In the genomic region with DNA sequence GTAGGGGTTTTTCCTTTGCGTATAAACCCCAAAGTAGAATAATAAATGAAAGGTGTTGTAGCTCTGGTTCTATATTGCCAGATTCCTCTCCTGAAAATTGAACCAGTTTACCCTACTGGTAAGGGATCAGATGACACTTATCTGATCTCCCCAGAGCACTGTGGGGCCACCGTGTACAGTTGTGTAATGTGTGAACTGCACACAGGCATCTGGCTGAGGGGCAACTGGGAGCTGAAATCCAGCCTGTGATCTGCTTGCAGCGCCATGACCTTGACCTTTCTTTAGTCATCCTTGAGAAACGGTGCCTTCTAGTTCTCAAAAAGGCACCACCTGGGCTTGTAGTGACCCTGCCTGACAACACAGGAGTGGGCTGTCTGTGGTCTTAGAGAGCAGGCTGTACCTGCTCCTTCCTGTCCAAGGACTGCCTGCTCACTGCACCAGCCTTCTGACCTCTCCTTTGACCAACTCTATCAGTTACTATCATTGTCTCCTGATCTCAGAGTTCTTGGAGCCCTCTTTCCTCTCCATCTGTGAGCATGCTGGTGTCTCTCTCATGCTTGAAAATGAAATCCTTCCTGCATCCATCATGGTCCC, we compare ENCODE assay signal across 30 cellular contexts. TPM values are rescaled to one million over a fixed set of nuclear protein-coding genes. Genes with fewer than 3 reads are reported as not detected.
DNase-seq lines count a peak whose midpoint lies in the region; ATAC-seq, FAIRE-seq and TF ChIP-seq lines count a peak whose summit lies in the region.
"Had no signal": no experiment of that assay in that cellular context is flagged by ENCODE, and none has a peak within 500 bp of the region (broad histone marks: within the 10 kb centered on the region; RNA-seq: fewer than 3 reads in every experiment).

No MANE protein-coding gene starts in this region.

- TF ChIP-seq EP300 in GM12878 (IDR thresholded peaks at IDR 0.05; ENCODE audit: borderline replicate concordance in 1 of 2, control insufficient read depth in 1 of 2, low read depth in 2 of 2, low read length in 2 of 2), result no peak

- ATAC-seq in GM12878, result 0 out of 3 replicates have a peak, but pooled peaks have one; percentile 36
- ATAC-seq: naive thymus-derived CD4-positive, alpha-beta T cell; pancreas; Right ventricle myocardium inferior had no signal

- TF ChIP-seq RAD21 in GM12878 (IDR thresholded peaks at IDR 0.05; ENCODE audit: insufficient read depth, low read depth, low read length), result no peak

- no peaks in the 10 kb centered on the region for H3K4me1 ChIP-seq in GM12878 (ENCODE audit: control insufficient read depth, insufficient read depth, low read length)
- peaks cover 19% of the 10 kb centered on the region for H3K4me1 ChIP-seq in parathyroid adenoma
- H3K4me1 ChIP-seq in colonic mucosa, result no peaks in the 10 kb centered on the region
- H3K4me1 ChIP-seq: pancreas, upper lobe of left lung had no signal

- SMC1A ChIA-PET in GM12878 (lab: Charles Lee; ENCODE audit: uncharacterized antibody, unreplicated experiment), result interaction anchor here (0.7 kb wide), 1 partner anchor 59 kb away, joined by 3 read pairs; no protein-coding TSS in a partner anchor

- DNase-seq in NCI-H2171 treated with DMSO at 0.1 percent for 48 hours (lab: John Stamatoyannopoulos, UW) (peak; percentile 11), NCI-H2171 (lab: John Stamatoyannopoulos, UW) (no peak), HL-60 (ENCODE audit: low read depth in 1 of 2, low spot score in 1 of 2) (peak in 1 of 2 experiments; percentile 15), GM12878 (ENCODE audit: low read depth, low spot score) (no peak), urothelium cell line (ENCODE audit: low spot score) (no peak), kidney tubule cell (ENCODE audit: low spot score) (no peak), colonic mucosa (no peak)
- DNase-seq: activated CD4-positive, alpha-beta memory T cell treated with anti-CD3 and anti-CD28 coated beads, Interleukin-2, amount 10 ng/mL, durations not matched to agents 7 days and 5 days; activated naive CD4-positive, alpha-beta T cell treated with Interleukin-2 at 50 U/mL for 16 hours; activated T-cell treated with anti-CD3 and anti-CD28 coated beads, Interleukin-2, amount 50 U/mL, for 1 hour; aorta; effector CD4-positive, alpha-beta T cell; GDM1; naive thymus-derived CD4-positive, alpha-beta T cell; NCI-H1105; NCI-H2107; NCI-H526 treated with DMSO at 0.1 percent for 48 hours; pancreas; stimulated activated CD4-positive, alpha-beta T cell treated with anti-CD3 and anti-CD28 coated beads, Interleukin-2, amount 100 ng/mL, for 48 hours; upper lobe of left lung had no signal

- H3K9ac ChIP-seq in GM12878 (ENCODE audit: control insufficient read depth, insufficient read depth, low read length), result no peak overlapping the region
- no peak overlapping the region for H3K9ac ChIP-seq in parathyroid adenoma
- no peak overlapping the region for H3K9ac ChIP-seq in colonic mucosa (ENCODE audit: low read depth in 2 of 2, low read length in 2 of 2)
- H3K9ac ChIP-seq: KMS-11 had no signal

- WGBS in GM12878 (ENCODE audit: insufficient coverage, insufficient replicate concordance, low lambda C conversion rate, missing lambda C conversion rate), result 30% methylated on average over 4 of the region's 4 CpGs

- H4K20me1 ChIP-seq in GM12878 (ENCODE audit: control insufficient read depth, insufficient read depth), result no peaks in the 10 kb centered on the region

- H3K4me2 ChIP-seq in GM12878 (ENCODE audit: control insufficient read depth, insufficient read depth) (no peak overlapping the region), parathyroid adenoma (ENCODE audit: low read length) (peak overlapping the region; percentile 55)
- H3K4me2 ChIP-seq: KMS-11 had no signal

- CTCF ChIA-PET in GM12878 (lab: Yijun Ruan, JAX), result no interaction called here

- H3K36me3 ChIP-seq in GM12878 (ENCODE audit: control insufficient read depth in 2 of 2, insufficient read depth in 2 of 2, low read length in 1 of 2), result no peaks in the 10 kb centered on the region
- H3K36me3 ChIP-seq in parathyroid adenoma (ENCODE audit: control insufficient read depth, insufficient read depth, low read length), result no peaks in the 10 kb centered on the region
- no peaks in the 10 kb centered on the region for H3K36me3 ChIP-seq in colonic mucosa
- H3K36me3 ChIP-seq: pancreas, upper lobe of left lung had no signal

- TF ChIP-seq POLR2A in GM12878 (IDR thresholded peaks at IDR 0.05; ENCODE audit: low read depth, low read length), result no peak

- no peak overlapping the region for H2AFZ ChIP-seq in GM12878 (ENCODE audit: control insufficient read depth, low read depth, low read length)
- H2AFZ ChIP-seq in parathyroid adenoma, result peak overlapping the region; percentile 68

- TF ChIP-seq CTCF in HL-60 (IDR thresholded peaks at IDR 0.05; ENCODE audit: insufficient read depth, low read length), result no peak
- no peak for TF ChIP-seq CTCF in GM12878 (IDR thresholded peaks at IDR 0.05 in 2 of 3, conservative IDR thresholded peaks at IDR 0.05 in 1 of 3; ENCODE audit: control insufficient read depth in 2 of 3, extremely low read depth in 1 of 3, insufficient read depth in 1 of 3, low read depth in 3 of 3, low read length in 3 of 3)
- no peak for TF ChIP-seq CTCF in parathyroid adenoma (IDR thresholded peaks at IDR 0.05)
- no peak for TF ChIP-seq CTCF in colonic mucosa (IDR thresholded peaks at IDR 0.05)

- RAD21 ChIA-PET in GM12878 (lab: Charles Lee; ENCODE audit: unreplicated experiment), result interaction anchor here (0.9 kb wide), 1 partner anchor 19 kb away, joined by 3 read pairs; no protein-coding TSS in a partner anchor

- POLR2A ChIA-PET in GM12878 (lab: Charles Lee), result no interaction called here

- H3K4me3 ChIP-seq in HL-60 (replicated peaks; ENCODE audit: insufficient read depth, low read length) (no peak overlapping the region), GM12878 (no peak overlapping the region), parathyroid adenoma (ENCODE audit: low read depth, low read length) (no peak overlapping the region), colonic mucosa (no peak overlapping the region)
- H3K4me3 ChIP-seq: pancreas, upper lobe of left lung had no signal

- H3K79me2 ChIP-seq in GM12878 (ENCODE audit: control insufficient read depth, insufficient read depth, low read length) (no peaks in the 10 kb centered on the region), parathyroid adenoma (no peaks in the 10 kb centered on the region)

- no peak for FAIRE-seq in GM12878 (lab: Jason Lieb, UNC)
- FAIRE-seq in urothelium cell line (lab: Jason Lieb, UNC), result no peak
- FAIRE-seq: A204.1, GM12891, islet of Langerhans, pancreas had no signal

- in situ Hi-C loops in GM12878 (cut with MboI), result no loop called here

- H3K27me3 ChIP-seq in HL-60 (ENCODE audit: insufficient read depth, poor library complexity, severe bottlenecking), result no peaks in the 10 kb centered on the region
- H3K27me3 ChIP-seq in GM12878 (replicated peaks in 1 of 2; ENCODE audit: control insufficient read depth in 2 of 2, insufficient read depth in 2 of 2, low read length in 1 of 2), result peaks cover 0 to 3% of the 10 kb centered on the region in 2 experiments; a peak in 1 of 4 replicates
- H3K27me3 ChIP-seq in parathyroid adenoma (ENCODE audit: control insufficient read depth, insufficient read depth, low read length), result no peaks in the 10 kb centered on the region
- H3K27me3 ChIP-seq in colonic mucosa, result no peaks in the 10 kb centered on the region
- H3K27me3 ChIP-seq: pancreas, upper lobe of left lung had no signal

- intact Hi-C loops in GM12878 (cut with micrococcal nuclease; ENCODE audit: unreplicated experiment) (no loop called here), colonic mucosa (cut with DNase I) (no loop called here)

- no TSS peak for BruUV-seq in GM12878 (replicated peaks; lab: Mats Ljungman, UMichigan)

- H3K27ac ChIP-seq in HL-60 (replicated peaks), result peak overlapping the region; percentile 9; the same call in 1 of the 2 replicates
- no peak overlapping the region for H3K27ac ChIP-seq in GM12878 (ENCODE audit: control insufficient read depth, insufficient read depth)
- peak overlapping the region; percentile 88 for H3K27ac ChIP-seq in parathyroid adenoma
- no peak overlapping the region for H3K27ac ChIP-seq in colonic mucosa
- H3K27ac ChIP-seq: C4-2B, KMS-11, pancreas, upper lobe of left lung, VCaP had no signal

- H3K9me3 ChIP-seq in GM12878 (replicated peaks; ENCODE audit: control insufficient read depth, insufficient read depth, low read length) (no peaks in the 10 kb centered on the region), parathyroid adenoma (ENCODE audit: control insufficient read depth, low read length) (no peaks in the 10 kb centered on the region), colonic mucosa (no peaks in the 10 kb centered on the region)
- H3K9me3 ChIP-seq: pancreas, upper lobe of left lung had no signal

RNA-seq across cellular contexts. Expression of a gene that starts 40.2 kb away (rescaled TPM):
- total RNA-seq in GM12878 (2013; cell fraction: nucleolus; rRNA removed), result not detected in 2 replicates
- total RNA-seq in GM12878 (2014; rRNA removed) (not detected in 2 replicates), GM12878 (2014; rRNA removed; fragmentation: Illumina TruSeq; extraction: Trizol) (not detected in 2 replicates), GM12878 (2021) (not detected in 2 replicates), colonic mucosa (1 to 10 TPM; 1.5 to 2.7 TPM)
- polyA plus RNA-seq in GM12878 (2011; ENCODE audit: low read depth), result not detected
- polyA plus RNA-seq in GM12878 (2011; rRNA removed) (not detected in 2 replicates), GM12878 (2014; fragmentation: Illumina TruSeq; extraction: Trizol) (not detected in 2 replicates), GM12878 (2014; fragmentation: Nextera tagmentation; extraction: Ambion mirVana) (not detected), GM12878 (2014; rRNA removed) (0.03 TPM in 1 of 2 replicates, not detected in the other), GM12878 (2016; fragmentation: Nextera tagmentation; extraction: Ambion mirVana) (under 1 TPM; 0.05 to 0.26 TPM)
- polyA plus RNA-seq in GM12878 (2011; cell fraction: cytosol; rRNA removed), result not detected in 2 replicates
- polyA plus RNA-seq in GM12878 (2011; cell fraction: nucleus; rRNA removed), result not detected in 2 replicates
- polyA plus RNA-seq in GM12878 (2012), result 0.03 TPM in 1 of 2 replicates, not detected in the other
- polyA minus RNA-seq in GM12878 (2011; rRNA and poly(A)+ RNA removed), result not detected in 2 replicates
- polyA minus RNA-seq in GM12878 (2011; cell fraction: cytosol; rRNA and poly(A)+ RNA removed), result not detected in 2 replicates
- not detected in 2 replicates for polyA minus RNA-seq in GM12878 (2011; cell fraction: nucleus; rRNA and poly(A)+ RNA removed)
- total RNA-seq: activated CD4-positive, alpha-beta memory T cell treated with anti-CD3 and anti-CD28 coated beads, Interleukin-2, amount 10 ng/mL, durations not matched to agents 7 days and 5 days; aorta; naive thymus-derived CD4-positive, alpha-beta T cell; pancreas; skeletal muscle tissue; upper lobe of left lung had no signal
- polyA plus RNA-seq: fibroblast of lung, pancreas had no signal

RNA-seq across cellular contexts. Expression of a gene that starts 56.2 kb away (rescaled TPM):
- 7.6 and 9.6 TPM in 2 replicates for total RNA-seq in GM12878 (2013; cell fraction: nucleolus; rRNA removed)
- 6.3 and 7.6 TPM in 2 replicates for total RNA-seq in GM12878 (2014; rRNA removed)
- 5.8 and 6.4 TPM in 2 replicates for total RNA-seq in GM12878 (2014; rRNA removed; fragmentation: Illumina TruSeq; extraction: Trizol)
- total RNA-seq in GM12878 (2021), result 5.7 and 6.1 TPM in 2 replicates
- polyA plus RNA-seq in GM12878 (2011; ENCODE audit: low read depth), result 1.3 TPM
- 4.3 and 5.9 TPM in 2 replicates for polyA plus RNA-seq in GM12878 (2011; rRNA removed)
- 1.9 and 2.2 TPM in 2 replicates for polyA plus RNA-seq in GM12878 (2011; cell fraction: cytosol; rRNA removed)
- polyA plus RNA-seq in GM12878 (2011; cell fraction: nucleus; rRNA removed), result 1.6 and 1.9 TPM in 2 replicates
- polyA plus RNA-seq in GM12878 (2012), result 1.6 TPM in 2 replicates
- 5.0 and 6.5 TPM in 2 replicates for polyA plus RNA-seq in GM12878 (2014; fragmentation: Illumina TruSeq; extraction: Trizol)
- 1 to 10 TPM; 1.7 to 1.9 TPM for polyA plus RNA-seq in GM12878 (2014; fragmentation: Nextera tagmentation; extraction: Ambion mirVana)
- 2.8 and 2.9 TPM in 2 replicates for polyA plus RNA-seq in GM12878 (2014; rRNA removed)
- polyA plus RNA-seq in GM12878 (2016; fragmentation: Nextera tagmentation; extraction: Ambion mirVana), result 1 to 10 TPM; 3.4 to 4.2 TPM
- 8.1 and 14.2 TPM in 2 replicates for polyA minus RNA-seq in GM12878 (2011; rRNA and poly(A)+ RNA removed)
- polyA minus RNA-seq in GM12878 (2011; cell fraction: cytosol; rRNA and poly(A)+ RNA removed), result 2.5 and 5.2 TPM in 2 replicates
- polyA minus RNA-seq in GM12878 (2011; cell fraction: nucleus; rRNA and poly(A)+ RNA removed), result 2.9 and 3.2 TPM in 2 replicates
- 100 to 1,000 TPM; 339 to 770 TPM for total RNA-seq in colonic mucosa

Comparison
In these comparisons a context has a peak if more than half of its experiments do, and no peak if none do; other contexts are left out.
1. H3K27ac ChIP-seq: peak in HL-60 (single experiment) and parathyroid adenoma (single experiment); none in GM12878 (single experiment) and colonic mucosa (single experiment).
2. RNA of a gene that starts 56.2 kb away (total RNA-seq): 339 to 770 TPM in colonic mucosa; 5.7 to 9.6 TPM in GM12878; every median in the first group is over 10 times any median in the second.